Comparison of ENCODE assay signal across 10 cellular contexts in genomic region chr2:181781082-181781786, GRCh38.
DNase-seq lines count a peak whose midpoint lies in the region; ATAC-seq and TF ChIP-seq lines count a peak whose summit lies in the region.
"Had no signal": no experiment of that assay in that cellular context is flagged by ENCODE, and none has a peak within 500 bp of the region (broad histone marks: within the 10 kb centered on the region; RNA-seq: fewer than 3 reads in every experiment).

No MANE protein-coding gene starts in this region.

- H3K36me3 ChIP-seq in heart left ventricle, result no peaks in the 10 kb centered on the region

- H3K27me3 ChIP-seq in heart left ventricle, result no peaks in the 10 kb centered on the region

- peaks cover 0 to 26% (median 4%) of the 10 kb centered on the region in 12 donors for H3K4me1 ChIP-seq in heart left ventricle

- POLR2A ChIA-PET in activated CD4-positive, alpha-beta memory T cell treated with anti-CD3 and anti-CD28 coated beads, Interleukin-2, amount 10 ng/mL, durations not matched to agents 7 days and 5 days (lab: Charles Lee), result no interaction called here

- H3K9me3 ChIP-seq in heart left ventricle, result no peaks in the 10 kb centered on the region

- H3K4me1 Mint-ChIP-seq in activated CD4-positive, alpha-beta memory T cell treated with anti-CD3 and anti-CD28 coated beads, Interleukin-2, amount 10 ng/mL, durations not matched to agents 7 days and 5 days, result peaks cover 7% of the 10 kb centered on the region
- H3K4me1 Mint-ChIP-seq: activated naive CD8-positive, alpha-beta T cell treated with anti-CD3 and anti-CD28 coated beads, Interleukin-2, amount 10 ng/mL, durations not matched to agents 7 days and 5 days had no signal

- no peak overlapping the region for H3K27ac Mint-ChIP-seq in activated CD4-positive, alpha-beta memory T cell treated with anti-CD3 and anti-CD28 coated beads, Interleukin-2, amount 10 ng/mL, durations not matched to agents 7 days and 5 days
- H3K27ac Mint-ChIP-seq: activated naive CD8-positive, alpha-beta T cell treated with anti-CD3 and anti-CD28 coated beads, Interleukin-2, amount 10 ng/mL, durations not matched to agents 7 days and 5 days had no signal

- H3K4me3 Mint-ChIP-seq in activated CD4-positive, alpha-beta memory T cell treated with anti-CD3 and anti-CD28 coated beads, Interleukin-2, amount 10 ng/mL, durations not matched to agents 7 days and 5 days, result no peak overlapping the region
- H3K4me3 Mint-ChIP-seq: activated naive CD8-positive, alpha-beta T cell treated with anti-CD3 and anti-CD28 coated beads, Interleukin-2, amount 10 ng/mL, durations not matched to agents 7 days and 5 days had no signal

- ATAC-seq in GM21447 (IDR thresholded peaks at IDR 0.05; ENCODE audit: unreplicated experiment), result peak; percentile 42
- no peak for ATAC-seq in heart left ventricle

- H3K36me3 Mint-ChIP-seq in activated CD4-positive, alpha-beta memory T cell treated with anti-CD3 and anti-CD28 coated beads, Interleukin-2, amount 10 ng/mL, durations not matched to agents 7 days and 5 days (ENCODE audit: low read depth), result no peaks in the 10 kb centered on the region
- H3K36me3 Mint-ChIP-seq: activated naive CD8-positive, alpha-beta T cell treated with anti-CD3 and anti-CD28 coated beads, Interleukin-2, amount 10 ng/mL, durations not matched to agents 7 days and 5 days had no signal

- H3K27ac ChIP-seq in heart left ventricle, result no peak overlapping the region

- H3K9me3 Mint-ChIP-seq in activated CD4-positive, alpha-beta memory T cell treated with anti-CD3 and anti-CD28 coated beads, Interleukin-2, amount 10 ng/mL, durations not matched to agents 7 days and 5 days, result no peaks in the 10 kb centered on the region

- intact Hi-C loops in heart left ventricle (cut with DNase I), result no loop called here

- H3K27me3 Mint-ChIP-seq in activated CD4-positive, alpha-beta memory T cell treated with anti-CD3 and anti-CD28 coated beads, Interleukin-2, amount 10 ng/mL, durations not matched to agents 7 days and 5 days, result peaks cover 3% of the 10 kb centered on the region
- H3K27me3 Mint-ChIP-seq: activated naive CD8-positive, alpha-beta T cell treated with anti-CD3 and anti-CD28 coated beads, Interleukin-2, amount 10 ng/mL, durations not matched to agents 7 days and 5 days had no signal

- TF ChIP-seq CTCF in epithelial cell of esophagus (IDR thresholded peaks at IDR 0.05; ENCODE audit: insufficient read depth, low read depth, low read length, missing control alignments), result peak; percentile 10
- no peak for TF ChIP-seq CTCF in heart left ventricle (IDR thresholded peaks at IDR 0.05)

- no peak for TF ChIP-seq POLR2A in heart left ventricle (IDR thresholded peaks at IDR 0.05)

- H3K4me3 ChIP-seq in epithelial cell of esophagus (ENCODE audit: low read length) (no peak overlapping the region), heart left ventricle (no peak overlapping the region)

- CTCF ChIA-PET in activated CD4-positive, alpha-beta memory T cell treated with anti-CD3 and anti-CD28 coated beads, Interleukin-2, amount 10 ng/mL, durations not matched to agents 7 days and 5 days (lab: Charles Lee), result no interaction called here

- peak; percentile 54 for DNase-seq in GDM1 (lab: John Stamatoyannopoulos, UW)
- DNase-seq in HT1080 (ENCODE audit: low read depth), result peak; percentile 45
- no peak for DNase-seq in epithelial cell of esophagus (ENCODE audit: low read depth)
- no peak for DNase-seq in activated gamma-delta T cell treated with Interleukin-2 at 50 U/mL for 16 hours
- DNase-seq in heart left ventricle, result no peak
- DNase-seq in activated CD4-positive, alpha-beta memory T cell treated with anti-CD3 and anti-CD28 coated beads, Interleukin-2, amount 10 ng/mL, durations not matched to agents 7 days and 5 days, result no peak
- DNase-seq in T-helper 2 cell, result no peak
- DNase-seq: activated naive CD8-positive, alpha-beta T cell treated with anti-CD3 and anti-CD28 coated beads, Interleukin-2, amount 10 ng/mL, durations not matched to agents 7 days and 5 days; NCI-H524 treated with DMSO at 0.1 percent for 48 hours had no signal

Comparison
In these comparisons a context has a peak if more than half of its experiments do, and no peak if none do; other contexts are left out.
1. DNase-seq: peak in GDM1 (single experiment) and HT1080 (single experiment); none in epithelial cell of esophagus (single experiment), activated gamma-delta T cell treated with Interleukin-2 at 50 U/mL for 16 hours (single experiment), heart left ventricle (0 of 5), activated CD4-positive, alpha-beta memory T cell treated with anti-CD3 and anti-CD28 coated beads, Interleukin-2, amount 10 ng/mL, durations not matched to agents 7 days and 5 days (single experiment) and T-helper 2 cell (0 of 5).